ENCODE assay signal across 1 cellular context in genomic region chr10:111725035-111725434, GRCh38.
TF ChIP-seq lines count a peak whose summit lies in the region.

No MANE protein-coding gene starts in this region.

TF ChIP-seq in GM23338, 12 proteins besides CTCF, POLR2A, EP300 and RAD21 (continued from another document):
- TF ChIP-seq ZNF462 (CRISPR knock-in tag; IDR thresholded peaks at IDR 0.05) (no peak), CREB1 (CRISPR knock-in tag; IDR thresholded peaks at IDR 0.05; ENCODE audit: low read depth) (no peak), NANOG (IDR thresholded peaks at IDR 0.05; ENCODE audit: borderline replicate concordance) (no peak), EZH2 (IDR thresholded peaks at IDR 0.05; ENCODE audit: low read depth, unreplicated experiment) (no peak)
TF ChIP-seq in GM23338: peak in this region for 0.
